In the genomic region with DNA sequence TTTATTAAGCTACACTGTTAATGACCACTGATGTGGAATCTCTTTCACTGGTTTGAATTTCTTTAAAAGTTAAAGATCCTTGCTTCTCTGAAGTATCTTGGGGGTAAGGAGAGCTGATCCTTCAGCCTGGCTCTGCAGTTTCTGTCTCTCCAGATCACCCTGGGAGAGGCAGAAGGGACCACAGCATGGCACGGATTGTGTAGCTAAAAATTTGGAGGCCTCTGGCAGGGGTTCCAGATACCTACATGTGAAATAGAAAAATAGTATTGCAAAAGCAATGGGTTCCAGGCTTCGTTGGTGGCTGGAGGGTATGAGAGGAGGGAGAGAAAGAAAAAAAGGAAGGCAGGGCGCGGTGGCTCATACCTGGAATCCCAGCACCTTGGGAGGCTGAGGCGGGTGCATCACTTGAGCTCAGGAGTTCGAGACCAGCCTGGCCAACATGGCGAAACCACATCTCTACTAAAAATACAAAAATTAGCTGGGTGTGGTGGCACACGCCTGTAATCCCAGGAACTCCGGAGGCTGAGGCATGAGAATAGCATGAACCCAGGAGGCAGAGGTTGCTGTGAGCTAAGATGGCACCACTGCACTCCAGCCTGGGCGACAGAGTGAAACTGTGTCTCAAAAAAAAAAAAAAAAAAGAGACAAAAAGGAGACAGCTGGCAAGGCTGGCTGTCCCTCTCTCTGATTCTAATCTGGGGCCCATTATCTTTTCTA, we compare ENCODE assay signal across 2 cellular contexts.
TF ChIP-seq lines count a peak whose summit lies in the region.

No MANE protein-coding gene starts in this region.

TF ChIP-seq in SK-N-SH, 30 proteins besides CTCF, POLR2A, EP300 and RAD21 (continued from another document):
- TF ChIP-seq, protein P1, sequence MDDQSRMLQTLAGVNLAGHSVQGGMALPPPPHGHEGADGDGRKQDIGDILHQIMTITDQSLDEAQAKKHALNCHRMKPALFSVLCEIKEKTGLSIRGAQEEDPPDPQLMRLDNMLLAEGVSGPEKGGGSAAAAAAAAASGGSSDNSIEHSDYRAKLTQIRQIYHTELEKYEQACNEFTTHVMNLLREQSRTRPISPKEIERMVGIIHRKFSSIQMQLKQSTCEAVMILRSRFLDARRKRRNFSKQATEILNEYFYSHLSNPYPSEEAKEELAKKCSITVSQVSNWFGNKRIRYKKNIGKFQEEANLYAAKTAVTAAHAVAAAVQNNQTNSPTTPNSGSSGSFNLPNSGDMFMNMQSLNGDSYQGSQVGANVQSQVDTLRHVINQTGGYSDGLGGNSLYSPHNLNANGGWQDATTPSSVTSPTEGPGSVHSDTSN (IDR thresholded peaks at IDR 0.05), result no peak
- no peak for TF ChIP-seq FOXM1 (IDR thresholded peaks at IDR 0.05; ENCODE audit: low read depth)
- TF ChIP-seq RFX5 (IDR thresholded peaks at IDR 0.05; ENCODE audit: low read length), result no peak
- no peak for TF ChIP-seq CHD2 (IDR thresholded peaks at IDR 0.05; ENCODE audit: low read length, partially characterized antibody)
- TF ChIP-seq, protein P2, sequence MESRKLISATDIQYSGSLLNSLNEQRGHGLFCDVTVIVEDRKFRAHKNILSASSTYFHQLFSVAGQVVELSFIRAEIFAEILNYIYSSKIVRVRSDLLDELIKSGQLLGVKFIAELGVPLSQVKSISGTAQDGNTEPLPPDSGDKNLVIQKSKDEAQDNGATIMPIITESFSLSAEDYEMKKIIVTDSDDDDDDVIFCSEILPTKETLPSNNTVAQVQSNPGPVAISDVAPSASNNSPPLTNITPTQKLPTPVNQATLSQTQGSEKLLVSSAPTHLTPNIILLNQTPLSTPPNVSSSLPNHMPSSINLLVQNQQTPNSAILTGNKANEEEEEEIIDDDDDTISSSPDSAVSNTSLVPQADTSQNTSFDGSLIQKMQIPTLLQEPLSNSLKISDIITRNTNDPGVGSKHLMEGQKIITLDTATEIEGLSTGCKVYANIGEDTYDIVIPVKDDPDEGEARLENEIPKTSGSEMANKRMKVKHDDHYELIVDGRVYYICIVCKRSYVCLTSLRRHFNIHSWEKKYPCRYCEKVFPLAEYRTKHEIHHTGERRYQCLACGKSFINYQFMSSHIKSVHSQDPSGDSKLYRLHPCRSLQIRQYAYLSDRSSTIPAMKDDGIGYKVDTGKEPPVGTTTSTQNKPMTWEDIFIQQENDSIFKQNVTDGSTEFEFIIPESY (IDR thresholded peaks at IDR 0.05; ENCODE audit: borderline replicate concordance, low read depth), result no peak
- TF ChIP-seq TEAD4 (IDR thresholded peaks at IDR 0.05; ENCODE audit: borderline replicate concordance, insufficient read depth), result no peak
- TF ChIP-seq, protein P3, sequence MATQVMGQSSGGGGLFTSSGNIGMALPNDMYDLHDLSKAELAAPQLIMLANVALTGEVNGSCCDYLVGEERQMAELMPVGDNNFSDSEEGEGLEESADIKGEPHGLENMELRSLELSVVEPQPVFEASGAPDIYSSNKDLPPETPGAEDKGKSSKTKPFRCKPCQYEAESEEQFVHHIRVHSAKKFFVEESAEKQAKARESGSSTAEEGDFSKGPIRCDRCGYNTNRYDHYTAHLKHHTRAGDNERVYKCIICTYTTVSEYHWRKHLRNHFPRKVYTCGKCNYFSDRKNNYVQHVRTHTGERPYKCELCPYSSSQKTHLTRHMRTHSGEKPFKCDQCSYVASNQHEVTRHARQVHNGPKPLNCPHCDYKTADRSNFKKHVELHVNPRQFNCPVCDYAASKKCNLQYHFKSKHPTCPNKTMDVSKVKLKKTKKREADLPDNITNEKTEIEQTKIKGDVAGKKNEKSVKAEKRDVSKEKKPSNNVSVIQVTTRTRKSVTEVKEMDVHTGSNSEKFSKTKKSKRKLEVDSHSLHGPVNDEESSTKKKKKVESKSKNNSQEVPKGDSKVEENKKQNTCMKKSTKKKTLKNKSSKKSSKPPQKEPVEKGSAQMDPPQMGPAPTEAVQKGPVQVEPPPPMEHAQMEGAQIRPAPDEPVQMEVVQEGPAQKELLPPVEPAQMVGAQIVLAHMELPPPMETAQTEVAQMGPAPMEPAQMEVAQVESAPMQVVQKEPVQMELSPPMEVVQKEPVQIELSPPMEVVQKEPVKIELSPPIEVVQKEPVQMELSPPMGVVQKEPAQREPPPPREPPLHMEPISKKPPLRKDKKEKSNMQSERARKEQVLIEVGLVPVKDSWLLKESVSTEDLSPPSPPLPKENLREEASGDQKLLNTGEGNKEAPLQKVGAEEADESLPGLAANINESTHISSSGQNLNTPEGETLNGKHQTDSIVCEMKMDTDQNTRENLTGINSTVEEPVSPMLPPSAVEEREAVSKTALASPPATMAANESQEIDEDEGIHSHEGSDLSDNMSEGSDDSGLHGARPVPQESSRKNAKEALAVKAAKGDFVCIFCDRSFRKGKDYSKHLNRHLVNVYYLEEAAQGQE (IDR thresholded peaks at IDR 0.05; ENCODE audit: low read depth, low read length), result no peak
- TF ChIP-seq TAF1 (IDR thresholded peaks at IDR 0.05; ENCODE audit: borderline replicate concordance, low read depth, low read length), result no peak
- TF ChIP-seq SIN3A (IDR thresholded peaks at IDR 0.05; ENCODE audit: borderline replicate concordance, low read depth, low read length), result no peak
- no peak for TF ChIP-seq POLR2AphosphoS5 (IDR thresholded peaks at IDR 0.05; ENCODE audit: low read depth, low read length)
- TF ChIP-seq, protein P4, sequence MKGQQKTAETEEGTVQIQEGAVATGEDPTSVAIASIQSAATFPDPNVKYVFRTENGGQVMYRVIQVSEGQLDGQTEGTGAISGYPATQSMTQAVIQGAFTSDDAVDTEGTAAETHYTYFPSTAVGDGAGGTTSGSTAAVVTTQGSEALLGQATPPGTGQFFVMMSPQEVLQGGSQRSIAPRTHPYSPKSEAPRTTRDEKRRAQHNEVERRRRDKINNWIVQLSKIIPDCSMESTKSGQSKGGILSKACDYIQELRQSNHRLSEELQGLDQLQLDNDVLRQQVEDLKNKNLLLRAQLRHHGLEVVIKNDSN (IDR thresholded peaks at IDR 0.05; ENCODE audit: borderline replicate concordance, low read depth), result no peak
- TF ChIP-seq, protein P5, sequence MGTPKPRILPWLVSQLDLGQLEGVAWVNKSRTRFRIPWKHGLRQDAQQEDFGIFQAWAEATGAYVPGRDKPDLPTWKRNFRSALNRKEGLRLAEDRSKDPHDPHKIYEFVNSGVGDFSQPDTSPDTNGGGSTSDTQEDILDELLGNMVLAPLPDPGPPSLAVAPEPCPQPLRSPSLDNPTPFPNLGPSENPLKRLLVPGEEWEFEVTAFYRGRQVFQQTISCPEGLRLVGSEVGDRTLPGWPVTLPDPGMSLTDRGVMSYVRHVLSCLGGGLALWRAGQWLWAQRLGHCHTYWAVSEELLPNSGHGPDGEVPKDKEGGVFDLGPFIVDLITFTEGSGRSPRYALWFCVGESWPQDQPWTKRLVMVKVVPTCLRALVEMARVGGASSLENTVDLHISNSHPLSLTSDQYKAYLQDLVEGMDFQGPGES (IDR thresholded peaks at IDR 0.05; ENCODE audit: low read depth, low read length), result no peak
- no peak for TF ChIP-seq YY1 (IDR thresholded peaks at IDR 0.05; ENCODE audit: low read depth)

TF ChIP-seq in SK-N-SH treated with all-trans-retinoic acid at 6 μM for 48 hours, 23 proteins besides CTCF, POLR2A, EP300 and RAD21 (continued from another document):
- no peak for TF ChIP-seq ISL1 (CRISPR knock-in tag; IDR thresholded peaks at IDR 0.05)
